In the genomic region with DNA sequence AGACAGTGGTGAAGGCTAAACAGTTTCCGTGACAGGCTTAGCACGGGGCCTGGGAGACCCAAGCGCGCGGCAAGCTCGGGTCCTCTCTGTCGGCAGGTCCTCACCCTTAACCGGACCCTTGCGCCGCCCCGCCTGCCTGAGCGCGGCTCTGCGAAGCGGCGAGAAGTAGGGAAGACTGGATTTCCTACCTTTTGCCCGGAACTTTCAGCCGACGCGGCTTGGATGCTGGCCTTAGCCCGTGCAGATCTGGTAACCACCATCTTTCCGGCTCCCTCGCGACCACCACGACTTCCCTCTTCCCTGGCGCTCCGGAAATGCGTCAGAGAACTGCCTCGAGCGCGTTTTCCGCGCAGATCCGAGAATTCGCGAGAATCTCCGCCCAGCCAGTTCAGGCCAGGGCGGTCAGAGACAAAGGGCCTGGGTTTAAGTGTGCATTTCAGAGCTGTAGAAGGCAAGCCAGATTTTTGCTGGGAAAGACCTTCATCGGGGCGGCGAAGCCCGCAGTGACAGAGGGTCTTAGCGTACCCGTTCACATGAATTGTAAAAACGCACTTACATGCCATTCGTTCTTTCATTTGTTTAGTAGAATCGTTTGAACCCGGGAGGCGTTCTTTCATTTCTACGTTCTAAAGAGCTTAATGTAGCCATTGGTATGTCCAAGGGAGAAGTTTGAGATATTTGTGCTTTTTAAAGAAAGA, we compare ENCODE assay signal across 7 cellular contexts. TPM values are rescaled to one million over a fixed set of nuclear protein-coding genes. Genes with fewer than 3 reads are reported as not detected.
DNase-seq lines count a peak whose midpoint lies in the region; ATAC-seq, FAIRE-seq and TF ChIP-seq lines count a peak whose summit lies in the region.

A gene with protein sequence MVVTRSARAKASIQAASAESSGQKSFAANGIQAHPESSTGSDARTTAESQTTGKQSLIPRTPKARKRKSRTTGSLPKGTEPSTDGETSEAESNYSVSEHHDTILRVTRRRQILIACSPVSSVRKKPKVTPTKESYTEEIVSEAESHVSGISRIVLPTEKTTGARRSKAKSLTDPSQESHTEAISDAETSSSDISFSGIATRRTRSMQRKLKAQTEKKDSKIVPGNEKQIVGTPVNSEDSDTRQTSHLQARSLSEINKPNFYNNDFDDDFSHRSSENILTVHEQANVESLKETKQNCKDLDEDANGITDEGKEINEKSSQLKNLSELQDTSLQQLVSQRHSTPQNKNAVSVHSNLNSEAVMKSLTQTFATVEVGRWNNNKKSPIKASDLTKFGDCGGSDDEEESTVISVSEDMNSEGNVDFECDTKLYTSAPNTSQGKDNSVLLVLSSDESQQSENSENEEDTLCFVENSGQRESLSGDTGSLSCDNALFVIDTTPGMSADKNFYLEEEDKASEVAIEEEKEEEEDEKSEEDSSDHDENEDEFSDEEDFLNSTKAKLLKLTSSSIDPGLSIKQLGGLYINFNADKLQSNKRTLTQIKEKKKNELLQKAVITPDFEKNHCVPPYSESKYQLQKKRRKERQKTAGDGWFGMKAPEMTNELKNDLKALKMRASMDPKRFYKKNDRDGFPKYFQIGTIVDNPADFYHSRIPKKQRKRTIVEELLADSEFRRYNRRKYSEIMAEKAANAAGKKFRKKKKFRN (minus strand): TSS at position 318 of the 698 bp plus-strand sequence. CDS start 58 bp downstream, at position 260.

- H3K27me3 ChIP-seq in hepatocyte, result no peaks in the 10 kb centered on the region

- peaks cover 5% of the 10 kb centered on the region for H4K20me1 ChIP-seq in hepatocyte (ENCODE audit: insufficient read depth, poor library complexity, severe bottlenecking)

- H3K4me3 ChIP-seq in hepatocyte, result peak within 1 kb of the TSS; percentile 78

- H2AFZ ChIP-seq in hepatocyte, result peak within 1 kb of the TSS; percentile 61

- peak; percentile 84 for ATAC-seq in HG02973 (IDR thresholded peaks at IDR 0.05; ENCODE audit: unreplicated experiment)

- DNase-seq in GM18507 (ENCODE audit: extremely low spot score, insufficient read length, low read depth), result peak; percentile 85
- DNase-seq in NCI-H2029 (lab: John Stamatoyannopoulos, UW), result peak; percentile 96
- peak; percentile 78 for DNase-seq in T1000 (lab: John Stamatoyannopoulos, UW)
- peak; percentile 98 for DNase-seq in astrocyte of the hippocampus (ENCODE audit: low read depth, low spot score)
- DNase-seq in hepatocyte (ENCODE audit: low spot score), result peak; percentile 95
- peak; percentile 97 for DNase-seq in retina

- H3K9me3 ChIP-seq in hepatocyte (ENCODE audit: low read depth), result no peaks in the 10 kb centered on the region

- H3K4me2 ChIP-seq in hepatocyte, result peak within 1 kb of the TSS; percentile 74

- H3K9me2 ChIP-seq in hepatocyte (replicated peaks; ENCODE audit: insufficient read depth), result no peaks in the 10 kb centered on the region

- no peak for TF ChIP-seq CTCF in hepatocyte (IDR thresholded peaks at IDR 0.05; ENCODE audit: poor library complexity)

- peak within 1 kb of the TSS; percentile 89 for H3K27ac ChIP-seq in hepatocyte

- peak; percentile 94 for FAIRE-seq in GM18507 (lab: Jason Lieb, UNC)

- no peaks in the 10 kb centered on the region for H3K36me3 ChIP-seq in hepatocyte (replicated peaks; ENCODE audit: insufficient read depth, low read depth)

- H3K4me1 ChIP-seq in hepatocyte (ENCODE audit: insufficient read depth), result peaks cover 4% of the 10 kb centered on the region

- H3K79me2 ChIP-seq in hepatocyte, result peaks cover 30% of the 10 kb centered on the region

- under 1% methylated on average over 50 of the region's 50 CpGs for WGBS in hepatocyte (ENCODE audit: low lambda C conversion rate, missing lambda C conversion rate)

RNA-seq across cellular contexts. Expression of the gene that starts here (rescaled TPM):
- total RNA-seq in hepatocyte, result 43.6 and 44.7 TPM in 2 replicates
- 34.4 and 37.8 TPM in 2 replicates for polyA plus RNA-seq in hepatocyte

Comparison
In these comparisons a context has a peak if more than half of its experiments do, and no peak if none do; other contexts are left out.
1. Peak in every context shown above with its lines: DNase-seq, ATAC-seq, H3K4me3 ChIP-seq and H3K27ac ChIP-seq.